ENCODE assay signal across 8 cellular contexts in genomic region chr14:52995998-52996397, GRCh38. TPM values are rescaled to one million over a fixed set of nuclear protein-coding genes. Genes with fewer than 3 reads are reported as not detected.
"Had no signal": no experiment of that assay in that cellular context is flagged by ENCODE, and none has a peak within 500 bp of the region (broad histone marks: within the 10 kb centered on the region; RNA-seq: fewer than 3 reads in every experiment).

No MANE protein-coding gene starts in this region.

- DNase-seq: H9, HCEC 1CT, KBM-7 had no signal

- H3K4me3 ChIP-seq: GM23338 had no signal

- FAIRE-seq: H1, H54 had no signal

- ATAC-seq: GM23338 had no signal

- H3K4me2 ChIP-seq: GM23338 had no signal

RNA-seq across cellular contexts. Expression of gene FERMT2, which starts 45.1 kb away (rescaled TPM):
- total RNA-seq: HT-29 had no signal
- polyA plus RNA-seq: IgD-negative memory B cell had no signal
